ENCODE assay signal across 1 cellular context in genomic region chr7:27148031-27148775, GRCh38.
TF ChIP-seq lines count a peak whose summit lies in the region.

No MANE protein-coding gene starts in this region.

TF ChIP-seq in endothelial cell of umbilical vein, 7 proteins besides CTCF, POLR2A, EP300 and RAD21:
- no peak for TF ChIP-seq GATA2 (IDR thresholded peaks at IDR 0.05; ENCODE audit: insufficient read depth, insufficient read length, low read depth, low read length)
- no peak for TF ChIP-seq MAX (IDR thresholded peaks at IDR 0.05; ENCODE audit: insufficient read depth, insufficient read length)
- no peak for TF ChIP-seq MYC (IDR thresholded peaks at IDR 0.05; ENCODE audit: low read depth, low read length)
- no peak for TF ChIP-seq FOS (IDR thresholded peaks at IDR 0.05; ENCODE audit: borderline replicate concordance, insufficient read depth, low read length)
- no peak for TF ChIP-seq JUN (IDR thresholded peaks at IDR 0.05; ENCODE audit: borderline replicate concordance, insufficient read depth, insufficient read length, low read depth)
- TF ChIP-seq EZH2 (IDR thresholded peaks at IDR 0.05; ENCODE audit: borderline replicate concordance, low read depth, low read length, severe bottlenecking): no peak
- TF ChIP-seq POLR2AphosphoS5 (IDR thresholded peaks at IDR 0.05; ENCODE audit: insufficient read depth, low read depth, low read length): no peak
TF ChIP-seq in endothelial cell of umbilical vein: peak in this region for 0.
